8 cellular contexts compared by ENCODE assay signal in the genomic region with DNA sequence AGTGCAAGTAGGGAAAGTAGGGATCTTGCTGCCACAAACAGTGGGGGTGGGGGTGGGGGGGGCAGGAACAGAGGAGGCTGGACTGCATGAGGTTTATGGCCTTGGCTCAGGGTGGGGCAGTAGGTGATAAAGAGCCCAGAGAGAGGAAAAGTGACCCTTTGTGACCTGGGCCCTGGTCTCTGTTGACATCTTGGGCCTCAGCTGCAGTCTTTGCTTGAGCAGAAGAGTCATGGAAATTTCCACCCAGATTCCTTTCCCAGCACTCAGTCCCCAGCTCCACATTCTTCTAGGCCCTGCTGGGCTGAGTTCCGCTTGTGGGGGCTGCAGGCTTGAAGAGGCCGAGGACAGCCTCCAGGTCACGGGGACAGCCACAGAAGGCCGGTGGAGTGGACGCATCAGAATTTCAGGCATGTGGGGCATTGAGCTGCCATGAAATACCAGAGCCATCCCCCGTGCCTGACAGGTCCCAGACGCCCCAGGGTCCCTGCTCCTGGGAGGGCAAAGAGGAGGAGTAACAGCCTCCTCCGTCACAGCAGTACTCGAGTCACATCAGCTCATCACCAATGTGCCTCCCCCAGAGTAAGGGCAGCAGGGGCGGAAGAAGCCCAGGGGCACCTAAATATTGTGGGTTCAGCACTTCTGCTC. TPM values are rescaled to one million over a fixed set of nuclear protein-coding genes. Genes with fewer than 3 reads are reported as not detected.
A peak's percentile ranks its signal among the peaks of the same experiment; 100 is the strongest.
DNase-seq lines count a peak whose midpoint lies in the region; ATAC-seq and TF ChIP-seq lines count a peak whose summit lies in the region.

No MANE protein-coding gene starts in this region.

- intact Hi-C loops in ascending aorta (cut with DNase I) (no loop called here), sigmoid colon (cut with DNase I) (no loop called here)

- H3K4me1 Mint-ChIP-seq in activated T-cell treated with anti-CD3 and anti-CD28 coated beads, Interleukin-2, amount 50 U/mL, for 4 hours (ENCODE audit: low read depth) = peaks cover 33% of the 10 kb centered on the region

- H3K27me3 Mint-ChIP-seq in activated T-cell treated with anti-CD3 and anti-CD28 coated beads, Interleukin-2, amount 50 U/mL, for 4 hours (ENCODE audit: low read depth) = no peaks in the 10 kb centered on the region

- no peaks in the 10 kb centered on the region for H3K9me3 Mint-ChIP-seq in activated T-cell treated with anti-CD3 and anti-CD28 coated beads, Interleukin-2, amount 50 U/mL, for 4 hours

- H3K36me3 ChIP-seq in ascending aorta (no peaks in the 10 kb centered on the region), sigmoid colon (no peaks in the 10 kb centered on the region)

- H3K4me3 ChIP-seq in ascending aorta (peak overlapping the region; percentile 19 to 42), sigmoid colon (no peak overlapping the region)

- 69 to 72% methylated on average over 10 of the region's 10 CpGs for WGBS in sigmoid colon, 2 donors

- TF ChIP-seq CTCF in ascending aorta (IDR thresholded peaks at IDR 0.05) (no peak), sigmoid colon (IDR thresholded peaks at IDR 0.05) (no peak)

- peak; percentile 95 for DNase-seq in G401 (ENCODE audit: low spot score)
- peak in 1 of 2 donors; percentile 96 for DNase-seq in ascending aorta (ENCODE audit: low spot score in 2 of 2)
- peak; percentile 73 for DNase-seq in hepatic stellate cell (ENCODE audit: low spot score)
- peak; percentile 89 for DNase-seq in sigmoid colon
- no peak for DNase-seq in NCI-H2196 (lab: John Stamatoyannopoulos, UW; ENCODE audit: unreplicated experiment)
- no peak for DNase-seq in D341Med (ENCODE audit: low spot score)
- no peak for DNase-seq in activated T-cell treated with anti-CD3 and anti-CD28 coated beads, Interleukin-2, amount 50 U/mL, for 4 hours
- no peak for DNase-seq in NCI-H446 (lab: John Stamatoyannopoulos, UW)

- TF ChIP-seq POLR2A in sigmoid colon (IDR thresholded peaks at IDR 0.05) = no peak

- TF ChIP-seq EP300 in sigmoid colon (IDR thresholded peaks at IDR 0.05) = peak in 2 of 4 donors; percentile 59 to 80

- H3K9me3 ChIP-seq in ascending aorta = no peaks in the 10 kb centered on the region
- H3K9me3 ChIP-seq in sigmoid colon = no peaks in the 10 kb centered on the region

- peak overlapping the region; percentile 92 to 99 for H3K27ac ChIP-seq in ascending aorta
- peak overlapping the region; percentile 92 to 100 (median 97) for H3K27ac ChIP-seq in sigmoid colon

- no peak overlapping the region for H3K4me3 Mint-ChIP-seq in activated T-cell treated with anti-CD3 and anti-CD28 coated beads, Interleukin-2, amount 50 U/mL, for 4 hours

- H3K36me3 Mint-ChIP-seq in activated T-cell treated with anti-CD3 and anti-CD28 coated beads, Interleukin-2, amount 50 U/mL, for 4 hours (ENCODE audit: insufficient read depth) = no peaks in the 10 kb centered on the region

- in situ Hi-C loops in G401 (cut with HindIII; ENCODE audit: low sequenced_read_pairs) = no loop called here

- ATAC-seq in activated T-cell treated with anti-CD3 and anti-CD28 coated beads, Interleukin-2, amount 50 U/mL, for 4 hours = no peak

- H3K27me3 ChIP-seq in ascending aorta = no peaks in the 10 kb centered on the region
- H3K27me3 ChIP-seq in sigmoid colon = no peaks in the 10 kb centered on the region

- H3K4me1 ChIP-seq in ascending aorta (peaks cover 60 to 87% of the 10 kb centered on the region in 2 donors), sigmoid colon (peaks cover 4 to 94% (median 93%) of the 10 kb centered on the region in 4 donors)

RNA-seq across cellular contexts. Expression of gene MALAT1, which starts 9.7 kb away (rescaled TPM):
- 166 and 288 TPM in 2 replicates for total RNA-seq in G401 (2014; rRNA removed; shearing (Covaris generic))
- total RNA-seq in ascending aorta (8,553 TPM), sigmoid colon (over 10,000 TPM; 10,511 to 32,672 (median 12,130) TPM)
- 1,000 to 10,000 TPM in 1 of 3 donors, 100 to 1,000 TPM in 1, 1 to 10 TPM in 1; 6.6 to 1,968 (median 374) TPM for polyA plus RNA-seq in sigmoid colon
- total RNA-seq in activated T-cell treated with anti-CD3 and anti-CD28 coated beads, Interleukin-2, amount 50 U/mL, for 4 hours = 1,000 to 10,000 TPM; 3,100 to 4,455 (median 3,753) TPM

RNA-seq across cellular contexts. Expression of gene SCYL1, which starts 35.7 kb away (rescaled TPM):
- 77.6 and 80.4 TPM in 2 replicates for total RNA-seq in G401 (2014; rRNA removed; shearing (Covaris generic))
- total RNA-seq in ascending aorta (220 TPM), sigmoid colon (100 to 1,000 TPM in 1 of 4 donors, 10 to 100 TPM in 3; 67.1 to 100 (median 77.7) TPM)
- 10 to 100 TPM; 57.3 to 66.1 (median 61.7) TPM for polyA plus RNA-seq in sigmoid colon
- 10 to 100 TPM; 87.6 to 94.6 (median 94.3) TPM for total RNA-seq in activated T-cell treated with anti-CD3 and anti-CD28 coated beads, Interleukin-2, amount 50 U/mL, for 4 hours

Comparison
In these comparisons a context has a peak if more than half of its experiments do, and no peak if none do; other contexts are left out.
1. DNase-seq: peak in G401 (single experiment), hepatic stellate cell (single experiment) and sigmoid colon (single experiment); none in NCI-H2196 (single experiment), D341Med (single experiment), activated T-cell treated with anti-CD3 and anti-CD28 coated beads, Interleukin-2, amount 50 U/mL, for 4 hours (single experiment) and NCI-H446 (0 of 2).
2. H3K4me3 ChIP-seq: peak in ascending aorta (2 of 2); none in sigmoid colon (0 of 4).
3. RNA of gene MALAT1, which starts 9.7 kb away (total RNA-seq): 10,511 to 32,672 TPM in sigmoid colon, 8,553 TPM in ascending aorta (single experiment) and 3,100 to 4,455 TPM in activated T-cell treated with anti-CD3 and anti-CD28 coated beads, Interleukin-2, amount 50 U/mL, for 4 hours; 166 to 288 TPM in G401; every median in the first group is over 10 times any median in the second.